ENCODE assay signal across 8 cellular contexts in genomic region chr17:80264048-80264792, GRCh38. TPM values are rescaled to one million over a fixed set of nuclear protein-coding genes. Genes with fewer than 3 reads are reported as not detected.
DNase-seq lines count a peak whose midpoint lies in the region; ATAC-seq and TF ChIP-seq lines count a peak whose summit lies in the region.

No MANE protein-coding gene starts in this region.

- no peak overlapping the region for H3K4me2 ChIP-seq in mammary epithelial cell (ENCODE audit: insufficient read depth, low read depth, low read length)

- no peak overlapping the region for H3K9ac ChIP-seq in mammary epithelial cell (ENCODE audit: insufficient read depth, low read length)

- peak overlapping the region; percentile 11 for H3K4me3 Mint-ChIP-seq in MCF 10A (ENCODE audit: unreplicated experiment)
- no peak overlapping the region for H3K4me3 Mint-ChIP-seq in chondrocyte (ENCODE audit: unreplicated experiment)

- TF ChIP-seq CTCF in MCF 10A (IDR thresholded peaks at IDR 0.05; ENCODE audit: unreplicated experiment) = no peak
- TF ChIP-seq CTCF in mammary epithelial cell (conservative IDR thresholded peaks at IDR 0.05 in 1 of 2, IDR thresholded peaks at IDR 0.05 in 1 of 2; ENCODE audit: extremely low read depth in 1 of 2, insufficient read depth in 1 of 2, low read depth in 1 of 2, low read length in 2 of 2) = no peak
- TF ChIP-seq CTCF in tibial nerve (IDR thresholded peaks at IDR 0.05) = no peak
- no peak for TF ChIP-seq CTCF in chondrocyte (IDR thresholded peaks at IDR 0.05)

- WGBS in mammary epithelial cell (ENCODE audit: low coverage, missing lambda C conversion rate) = 92% methylated on average over 15 of the region's 16 CpGs
- 52 to 58% methylated on average over 16 of the region's 16 CpGs for WGBS in tibial nerve, 2 donors

- H3K27me3 Mint-ChIP-seq in MCF 10A (ENCODE audit: insufficient read depth, unreplicated experiment) (no peaks in the 10 kb centered on the region), chondrocyte (ENCODE audit: low read depth) (no peaks in the 10 kb centered on the region)

- dilution Hi-C loops in mammary epithelial cell (cut with HindIII; ENCODE audit: low sequenced_read_pairs) = no loop called here

- in situ Hi-C loops in mammary epithelial cell (cut with MboI; ENCODE audit: low sequenced_read_pairs in 2 of 2) = no loop called here

- H2AFZ ChIP-seq in mammary epithelial cell (ENCODE audit: low read depth, low read length) = no peak overlapping the region

- no peak for TF ChIP-seq EP300 in tibial nerve (IDR thresholded peaks at IDR 0.05)

- BruUV-seq in MCF 10A (replicated peaks; lab: Mats Ljungman, UMichigan) (no TSS peak), mammary epithelial cell (replicated peaks; lab: Mats Ljungman, UMichigan) (no TSS peak)

- H3K27ac ChIP-seq in mammary epithelial cell (ENCODE audit: insufficient read depth, low read depth, low read length) (no peak overlapping the region), tibial nerve (peak overlapping the region; percentile 96 to 99 (median 98))

- H3K79me2 ChIP-seq in mammary epithelial cell (ENCODE audit: insufficient read depth, low read length) = peaks cover 32% of the 10 kb centered on the region

- intact Hi-C loops in MCF 10A (cut with micrococcal nuclease) (no loop called here), mammary epithelial cell (cut with micrococcal nuclease) (no loop called here)

- H3K27me3 ChIP-seq in mammary epithelial cell (ENCODE audit: insufficient read depth, low read length) = no peaks in the 10 kb centered on the region
- H3K27me3 ChIP-seq in mononuclear cell (ENCODE audit: insufficient read depth, low read length) = no peaks in the 10 kb centered on the region
- no peaks in the 10 kb centered on the region for H3K27me3 ChIP-seq in tibial nerve

- H3K36me3 Mint-ChIP-seq in MCF 10A (ENCODE audit: insufficient read depth, unreplicated experiment) = peaks cover 27% of the 10 kb centered on the region
- H3K36me3 Mint-ChIP-seq in chondrocyte (ENCODE audit: low read depth) = peaks cover 10% of the 10 kb centered on the region

- TF ChIP-seq POLR2A in tibial nerve (IDR thresholded peaks at IDR 0.05) = no peak

- DNase-seq in MCF 10A (ENCODE audit: unreplicated experiment) (no peak), mammary epithelial cell (no peak), activated gamma-delta T cell treated with Interleukin-2 at 50 U/mL for 16 hours (peak; percentile 76), tibial nerve (ENCODE audit: low spot score in 2 of 2) (no peak), chondrocyte (ENCODE audit: low spot score) (no peak), AG08396 (ENCODE audit: low spot score) (no peak)

- H3K9me3 Mint-ChIP-seq in MCF 10A (ENCODE audit: unreplicated experiment) (no peaks in the 10 kb centered on the region), chondrocyte (ENCODE audit: low read depth) (no peaks in the 10 kb centered on the region)

- H3K4me1 ChIP-seq in mammary epithelial cell (ENCODE audit: insufficient read depth, low read length) = peaks cover 28% of the 10 kb centered on the region
- H3K4me1 ChIP-seq in mononuclear cell (ENCODE audit: insufficient read depth, low read length) = peaks cover 72% of the 10 kb centered on the region
- H3K4me1 ChIP-seq in tibial nerve = peaks cover 0 to 40% (median 34%) of the 10 kb centered on the region in 4 donors

- H3K4me1 Mint-ChIP-seq in MCF 10A (ENCODE audit: insufficient read depth, unreplicated experiment) (peaks cover 6% of the 10 kb centered on the region), chondrocyte (ENCODE audit: low read depth) (peaks cover 26% of the 10 kb centered on the region)

- ATAC-seq in HG03354 (IDR thresholded peaks at IDR 0.05; ENCODE audit: poor library complexity, severe bottlenecking, unreplicated experiment) = no peak

- H3K36me3 ChIP-seq in mammary epithelial cell (ENCODE audit: insufficient read depth, low read length) (peaks cover 2% of the 10 kb centered on the region), tibial nerve (peaks cover 0 to 49% (median 0%) of the 10 kb centered on the region in 3 donors)

- CTCF ChIA-PET in MCF 10A (lab: Yijun Ruan, JAX) (interaction anchor here (0.6 kb wide), 1 partner anchor 68 kb away, joined by 4 read pairs; no protein-coding TSS in a partner anchor), mammary epithelial cell (lab: Charles Lee; ENCODE audit: low non-redundant PET) (no interaction called here)

- H3K4me3 ChIP-seq in mammary epithelial cell (replicated peaks in 1 of 3; ENCODE audit: insufficient read depth in 1 of 3, low read depth in 2 of 3, low read length in 3 of 3) (no peak overlapping the region), mononuclear cell (ENCODE audit: low read length) (peak overlapping the region; percentile 73), tibial nerve (peak overlapping the region; percentile 20 to 81 (median 49))

- POLR2A ChIA-PET in MCF 10A (lab: Yijun Ruan, JAX) = interaction anchor here (0.8 to 0.9 kb wide), 2 partner anchors 12 to 14 kb away, joined by 3 read pairs; no protein-coding TSS in a partner anchor

- no peaks in the 10 kb centered on the region for H3K9me3 ChIP-seq in mammary epithelial cell (replicated peaks; ENCODE audit: insufficient read depth, low read length)
- no peaks in the 10 kb centered on the region for H3K9me3 ChIP-seq in mononuclear cell (ENCODE audit: low read depth, low read length)
- H3K9me3 ChIP-seq in tibial nerve = no peaks in the 10 kb centered on the region

- no peaks in the 10 kb centered on the region for H4K20me1 ChIP-seq in mammary epithelial cell (ENCODE audit: insufficient read depth, low read length)

- H3K27ac Mint-ChIP-seq in MCF 10A (ENCODE audit: low read depth, unreplicated experiment) (no peak overlapping the region), chondrocyte (ENCODE audit: unreplicated experiment) (no peak overlapping the region)

RNA-seq across cellular contexts. Expression of gene RNF213, which starts 3.6 kb away (rescaled TPM):
- total RNA-seq in MCF 10A (2022) (50.5 and 67.5 TPM in 2 replicates), mammary epithelial cell (10 to 100 TPM; 69.8 to 94.4 TPM), mononuclear cell (234 TPM), tibial nerve (100 to 1,000 TPM; 107 to 148 (median 119) TPM), chondrocyte (72.5 to 104 TPM (median 73.2 TPM) in 3 replicates)
- polyA plus RNA-seq in mammary epithelial cell = 25.2 TPM
- polyA minus RNA-seq in mammary epithelial cell = 139 TPM

RNA-seq across cellular contexts. Expression of gene SLC26A11, which starts 44.0 kb away (rescaled TPM):
- total RNA-seq in MCF 10A (2022) (11.7 and 13.6 TPM in 2 replicates), mammary epithelial cell (10 to 100 TPM; 10.2 to 12.0 TPM), mononuclear cell (21.9 TPM), tibial nerve (10 to 100 TPM; 14.4 to 44.7 (median 21.5) TPM), chondrocyte (16.2 to 19.0 TPM (median 16.2 TPM) in 3 replicates)
- 1.5 TPM for polyA plus RNA-seq in mammary epithelial cell
- polyA minus RNA-seq in mammary epithelial cell = 7.4 TPM

RNA-seq across cellular contexts. Expression of gene SGSH, which starts 44.1 kb away (rescaled TPM):
- total RNA-seq in MCF 10A (2022) = 42.0 and 42.4 TPM in 2 replicates
- 10 to 100 TPM; 18.3 to 38.0 TPM for total RNA-seq in mammary epithelial cell
- polyA plus RNA-seq in mammary epithelial cell = 11.5 TPM
- polyA minus RNA-seq in mammary epithelial cell = 26.0 TPM
- 31.3 TPM for total RNA-seq in mononuclear cell
- 10 to 100 TPM; 26.1 to 50.5 (median 34.6) TPM for total RNA-seq in tibial nerve
- total RNA-seq in chondrocyte = 42.6 to 45.4 TPM (median 44.7 TPM) in 3 replicates

Comparison
In these comparisons a context has a peak if more than half of its experiments do, and no peak if none do; other contexts are left out.
1. H3K4me3 ChIP-seq: peak in mononuclear cell (single experiment) and tibial nerve (4 of 4); none in mammary epithelial cell (0 of 3).